ENCODE assay signal across 1 cellular context in genomic region chr2:219308142-219309093, GRCh38.
A peak's percentile ranks its signal among the peaks of the same experiment; 100 is the strongest.
TF ChIP-seq lines count a peak whose summit lies in the region.

No MANE protein-coding gene starts in this region.

TF ChIP-seq in HEK293, 187 proteins besides CTCF, POLR2A, EP300 and RAD21 (continued from another document):
- TF ChIP-seq EGR2 (tag by site-specific recombination; IDR thresholded peaks at IDR 0.05; ENCODE audit: low read depth) (peak; percentile 53; the same call in 1 of the 2 replicates), ZNF777 (tag by site-specific recombination; IDR thresholded peaks at IDR 0.05; ENCODE audit: borderline replicate concordance) (no peak), ZNF660 (tag by site-specific recombination; IDR thresholded peaks at IDR 0.05) (no peak), KLF9 (tag by site-specific recombination; IDR thresholded peaks at IDR 0.05; ENCODE audit: low read depth) (peak; percentile 22; the same call in 1 of the 2 replicates), REST (tag by site-specific recombination; IDR thresholded peaks at IDR 0.05) (peak; percentile 99), GLIS2 (tag by site-specific recombination; IDR thresholded peaks at IDR 0.05) (0 out of 2 replicates have a peak, but pooled peaks have one; percentile 6), KLF17 (tag by site-specific recombination; IDR thresholded peaks at IDR 0.05) (peak; percentile 67; the same call in 1 of the 2 replicates), ZNF639 (tag by site-specific recombination; IDR thresholded peaks at IDR 0.05) (0 out of 2 replicates have a peak, but pooled peaks have one; percentile 58), KLF8 (tag by site-specific recombination; IDR thresholded peaks at IDR 0.05) (peak; percentile 67; the same call in 1 of the 2 replicates), ZNF449 (tag by site-specific recombination; IDR thresholded peaks at IDR 0.05) (no peak), SP3 (tag by site-specific recombination; IDR thresholded peaks at IDR 0.05) (peak; percentile 60), ZSCAN18 (tag by site-specific recombination; IDR thresholded peaks at IDR 0.05) (no peak), ZNF501 (tag by site-specific recombination; IDR thresholded peaks at IDR 0.05) (peak; percentile 41; the same call in 1 of the 2 replicates), ZNF335 (tag by site-specific recombination; conservative IDR thresholded peaks at IDR 0.05) (peak; percentile 29), HIC1 (tag by site-specific recombination; IDR thresholded peaks at IDR 0.05) (0 out of 2 replicates have a peak, but pooled peaks have one; percentile 25), GLI4 (tag by site-specific recombination; IDR thresholded peaks at IDR 0.05) (no peak), ZNF324 (tag by site-specific recombination; IDR thresholded peaks at IDR 0.05) (0 out of 2 replicates have a peak, but pooled peaks have one; percentile 65), ZEB2 (tag by site-specific recombination; IDR thresholded peaks at IDR 0.05) (0 out of 2 replicates have a peak, but pooled peaks have one; percentile 24), ZFP37 (tag by site-specific recombination; IDR thresholded peaks at IDR 0.05) (0 out of 2 replicates have a peak, but pooled peaks have one; percentile 67), ZFHX2 (tag by site-specific recombination; conservative IDR thresholded peaks at IDR 0.05) (peak; percentile 78), PBX3 (CRISPR knock-in tag; IDR thresholded peaks at IDR 0.05) (peak; percentile 81; the same call in 1 of the 2 replicates), ZNF596 (tag by site-specific recombination; IDR thresholded peaks at IDR 0.05) (no peak), ZBTB26 (tag by site-specific recombination; optimal IDR thresholded peaks at IDR 0.05) (peak; percentile 47)
